9 cellular contexts compared by ENCODE assay signal in the genomic region with DNA sequence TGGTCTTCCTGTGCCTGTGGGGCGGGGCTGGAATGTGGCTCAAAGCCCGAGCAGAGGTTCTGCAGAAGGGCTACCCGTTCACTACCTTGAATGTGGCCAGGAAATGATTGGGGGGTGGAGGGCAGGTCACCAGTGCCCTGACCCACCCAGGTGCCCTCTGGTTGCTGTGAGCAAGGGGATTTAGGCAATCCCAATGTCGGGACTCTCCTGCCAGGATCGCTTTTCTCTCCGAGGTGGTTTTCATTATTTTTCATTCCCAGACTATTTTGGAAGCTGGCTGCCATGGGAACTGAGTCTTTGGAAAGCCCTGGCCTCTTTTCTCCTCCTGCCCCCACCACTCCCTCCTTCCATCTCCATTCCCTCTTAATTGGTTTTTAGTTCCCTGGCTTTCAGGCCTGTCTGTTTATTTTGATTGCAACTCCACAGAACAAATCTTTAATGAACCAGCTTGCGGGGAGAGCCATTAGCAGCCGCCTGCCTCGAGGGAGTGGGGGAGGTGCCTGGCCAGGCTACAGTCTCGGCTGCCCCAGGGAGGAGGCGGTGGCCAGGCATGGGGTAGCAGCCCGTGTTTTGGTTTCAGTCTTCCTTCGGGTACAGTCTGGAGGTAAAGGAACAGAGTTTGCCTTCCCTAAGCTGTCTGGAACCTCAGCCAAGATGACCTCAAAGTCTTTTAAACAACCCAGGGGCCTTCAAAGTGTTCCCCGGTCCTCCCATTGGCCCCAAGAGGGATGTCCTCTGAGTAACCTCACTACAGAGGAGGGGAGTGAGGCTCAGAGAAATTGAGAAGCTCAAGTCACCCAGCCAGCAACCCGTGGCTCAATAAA.
DNase-seq lines count a peak whose midpoint lies in the region; TF ChIP-seq lines count a peak whose summit lies in the region.
"Had no signal": no experiment of that assay in that cellular context is flagged by ENCODE, and none has a peak within 500 bp of the region (broad histone marks: within the 10 kb centered on the region; RNA-seq: fewer than 3 reads in every experiment).

No MANE protein-coding gene starts in this region.

- H2AK5ac ChIP-seq in mesenchymal stem cell (ENCODE audit: low read length, severe bottlenecking): peak overlapping the region; percentile 97

- no peak overlapping the region for H3K27ac Mint-ChIP-seq in immature natural killer cell
- no peak overlapping the region for H3K27ac Mint-ChIP-seq in activated naive CD4-positive, alpha-beta T cell treated with anti-CD3 and anti-CD28 coated beads, Interleukin-2, amount 10 ng/mL, durations not matched to agents 7 days and 5 days

- H3K27me3 Mint-ChIP-seq in immature natural killer cell (ENCODE audit: low read depth in 3 of 3): peaks cover 2 to 4% (median 2%) of the 10 kb centered on the region in 3 donors
- peaks cover 43% of the 10 kb centered on the region for H3K27me3 Mint-ChIP-seq in activated naive CD4-positive, alpha-beta T cell treated with anti-CD3 and anti-CD28 coated beads, Interleukin-2, amount 10 ng/mL, durations not matched to agents 7 days and 5 days

- peak overlapping the region; percentile 14 to 43 for H3K9ac ChIP-seq in colonic mucosa (ENCODE audit: low read depth in 2 of 2, low read length in 2 of 2)
- H3K9ac ChIP-seq in mesenchymal stem cell (ENCODE audit: low read length): peak overlapping the region; percentile 77

- H3K36me3 ChIP-seq in BE2C: no peaks in the 10 kb centered on the region
- H3K36me3 ChIP-seq in colonic mucosa: no peaks in the 10 kb centered on the region
- no peaks in the 10 kb centered on the region for H3K36me3 ChIP-seq in mesenchymal stem cell (ENCODE audit: control insufficient read depth in 1 of 2, insufficient read depth in 2 of 2, low read depth in 1 of 2, low read length in 2 of 2)
- H3K36me3 ChIP-seq in urinary bladder (ENCODE audit: insufficient read depth): no peaks in the 10 kb centered on the region

- H3K27ac ChIP-seq in colonic mucosa (peak overlapping the region; percentile 69), mesenchymal stem cell (ENCODE audit: low read length, poor library complexity, severe bottlenecking) (peak overlapping the region; percentile 96), urinary bladder (ENCODE audit: low read depth) (peak overlapping the region; percentile 38)
- H3K27ac ChIP-seq: VCaP had no signal

- H3K36me3 Mint-ChIP-seq in immature natural killer cell: peaks cover 0 to 3% (median 0%) of the 10 kb centered on the region in 3 donors
- no peaks in the 10 kb centered on the region for H3K36me3 Mint-ChIP-seq in activated naive CD4-positive, alpha-beta T cell treated with anti-CD3 and anti-CD28 coated beads, Interleukin-2, amount 10 ng/mL, durations not matched to agents 7 days and 5 days

- H3K23ac ChIP-seq in mesenchymal stem cell (ENCODE audit: low read length in 2 of 2): peak overlapping the region in 1 of 2 experiments; percentile 74

- no peaks in the 10 kb centered on the region for H3K4me1 Mint-ChIP-seq in immature natural killer cell
- no peaks in the 10 kb centered on the region for H3K4me1 Mint-ChIP-seq in activated naive CD4-positive, alpha-beta T cell treated with anti-CD3 and anti-CD28 coated beads, Interleukin-2, amount 10 ng/mL, durations not matched to agents 7 days and 5 days

- H2BK12ac ChIP-seq in mesenchymal stem cell (ENCODE audit: low read length in 2 of 2): peak overlapping the region; percentile 54 to 95

- peak overlapping the region; percentile 78 for H2AFZ ChIP-seq in mesenchymal stem cell (ENCODE audit: low read depth, low read length)

- H4K8ac ChIP-seq in mesenchymal stem cell (ENCODE audit: low read length): peak overlapping the region; percentile 94

- WGBS in mesenchymal stem cell: 17% methylated on average over 13 of the region's 15 CpGs
- 14% methylated on average over 15 of the region's 15 CpGs for WGBS in urinary bladder

- peak overlapping the region; percentile 65 to 89 for H3K4ac ChIP-seq in mesenchymal stem cell (ENCODE audit: low read depth in 1 of 2, low read length in 2 of 2)

- H2BK15ac ChIP-seq in mesenchymal stem cell (ENCODE audit: low read depth, poor library complexity, severe bottlenecking): peak overlapping the region; percentile 45

- H3K79me1 ChIP-seq in mesenchymal stem cell (replicated peaks; ENCODE audit: low read length, poor library complexity, severe bottlenecking): no peaks in the 10 kb centered on the region

- H3K4me1 ChIP-seq in BE2C: peaks cover 34% of the 10 kb centered on the region
- peaks cover 9% of the 10 kb centered on the region for H3K4me1 ChIP-seq in colonic mucosa
- peaks cover 38% of the 10 kb centered on the region for H3K4me1 ChIP-seq in mesenchymal stem cell (ENCODE audit: control insufficient read depth, insufficient read depth, low read depth, low read length)
- H3K4me1 ChIP-seq in urinary bladder (ENCODE audit: insufficient read depth): no peaks in the 10 kb centered on the region

- peak overlapping the region; percentile 87 for H2BK5ac ChIP-seq in mesenchymal stem cell (ENCODE audit: low read depth, low read length, poor library complexity, severe bottlenecking)

- CTCF ChIA-PET in activated naive CD4-positive, alpha-beta T cell treated with anti-CD3 and anti-CD28 coated beads, Interleukin-2, amount 10 ng/mL, durations not matched to agents 7 days and 5 days (lab: Charles Lee): no interaction called here

- H3K9me3 Mint-ChIP-seq in immature natural killer cell: no peaks in the 10 kb centered on the region
- no peaks in the 10 kb centered on the region for H3K9me3 Mint-ChIP-seq in activated naive CD4-positive, alpha-beta T cell treated with anti-CD3 and anti-CD28 coated beads, Interleukin-2, amount 10 ng/mL, durations not matched to agents 7 days and 5 days

- intact Hi-C loops in colonic mucosa (cut with DNase I): no loop called here

- peak overlapping the region; percentile 22 for H2BK120ac ChIP-seq in mesenchymal stem cell (ENCODE audit: low read depth, low read length)

- H3K4me3 Mint-ChIP-seq in immature natural killer cell: no peak overlapping the region
- no peak overlapping the region for H3K4me3 Mint-ChIP-seq in activated naive CD4-positive, alpha-beta T cell treated with anti-CD3 and anti-CD28 coated beads, Interleukin-2, amount 10 ng/mL, durations not matched to agents 7 days and 5 days

- H3K27me3 ChIP-seq in BE2C: no peaks in the 10 kb centered on the region
- H3K27me3 ChIP-seq in colonic mucosa: no peaks in the 10 kb centered on the region
- H3K27me3 ChIP-seq in mesenchymal stem cell (ENCODE audit: control insufficient read depth in 1 of 2, insufficient read depth in 1 of 2, low read length in 2 of 2): peaks cover 0 to 11% of the 10 kb centered on the region in 2 experiments

- peak overlapping the region; percentile 65 for H4K91ac ChIP-seq in mesenchymal stem cell (ENCODE audit: low read length)

- H3K18ac ChIP-seq in mesenchymal stem cell (ENCODE audit: low read depth in 1 of 2, low read length in 2 of 2): peak overlapping the region; percentile 50 to 96

- H3K4me2 ChIP-seq in mesenchymal stem cell (ENCODE audit: low read length, poor library complexity, severe bottlenecking): peak overlapping the region; percentile 31

- DNase-seq in BE2C (peak; percentile 91), NCI-H146 (lab: John Stamatoyannopoulos, UW) (peak; percentile 48), colonic mucosa (peak; percentile 51), mesenchymal stem cell (peak; percentile 76), immature natural killer cell (no peak)
- DNase-seq in activated CD4-positive, alpha-beta T cell treated with anti-CD3 and anti-CD28 coated beads, Interleukin-2, amount 50 U/mL, for 48 hours: no peak
- no peak for DNase-seq in activated naive CD4-positive, alpha-beta T cell treated with anti-CD3 and anti-CD28 coated beads, Interleukin-2, amount 10 ng/mL, durations not matched to agents 7 days and 5 days

- H3K9me3 ChIP-seq in BE2C: no peaks in the 10 kb centered on the region
- no peaks in the 10 kb centered on the region for H3K9me3 ChIP-seq in colonic mucosa
- H3K9me3 ChIP-seq in mesenchymal stem cell (ENCODE audit: control insufficient read depth, low read length): no peaks in the 10 kb centered on the region

- H3K14ac ChIP-seq in mesenchymal stem cell (ENCODE audit: low read length in 2 of 2): peak overlapping the region in 1 of 2 experiments; percentile 70

- peak overlapping the region; percentile 29 for H3K4me3 ChIP-seq in BE2C (ENCODE audit: low read depth, low read length)
- H3K4me3 ChIP-seq in colonic mucosa: no peak overlapping the region
- peak overlapping the region in 1 of 2 experiments; percentile 47 for H3K4me3 ChIP-seq in mesenchymal stem cell (ENCODE audit: insufficient read depth in 1 of 2, low read depth in 1 of 2, low read length in 2 of 2)
- no peak overlapping the region for H3K4me3 ChIP-seq in urinary bladder (ENCODE audit: low read depth, low read length)

- TF ChIP-seq CTCF in BE2C (IDR thresholded peaks at IDR 0.05; ENCODE audit: low read depth, low read length): no peak
- TF ChIP-seq CTCF in colonic mucosa (IDR thresholded peaks at IDR 0.05): no peak

Comparison
In these comparisons a context has a peak if more than half of its experiments do, and no peak if none do; other contexts are left out.
1. DNase-seq: peak in BE2C (single experiment), NCI-H146 (single experiment), colonic mucosa (single experiment) and mesenchymal stem cell (single experiment); none in activated CD4-positive, alpha-beta T cell treated with anti-CD3 and anti-CD28 coated beads, Interleukin-2, amount 50 U/mL, for 48 hours (0 of 2), immature natural killer cell (0 of 3) and activated naive CD4-positive, alpha-beta T cell treated with anti-CD3 and anti-CD28 coated beads, Interleukin-2, amount 10 ng/mL, durations not matched to agents 7 days and 5 days (single experiment).
2. H3K27ac ChIP-seq: peak in every context shown above with its lines; median percentile 96 in mesenchymal stem cell; 69 in colonic mucosa; 38 in urinary bladder.